8 cellular contexts compared by ENCODE assay signal in the genomic region with DNA sequence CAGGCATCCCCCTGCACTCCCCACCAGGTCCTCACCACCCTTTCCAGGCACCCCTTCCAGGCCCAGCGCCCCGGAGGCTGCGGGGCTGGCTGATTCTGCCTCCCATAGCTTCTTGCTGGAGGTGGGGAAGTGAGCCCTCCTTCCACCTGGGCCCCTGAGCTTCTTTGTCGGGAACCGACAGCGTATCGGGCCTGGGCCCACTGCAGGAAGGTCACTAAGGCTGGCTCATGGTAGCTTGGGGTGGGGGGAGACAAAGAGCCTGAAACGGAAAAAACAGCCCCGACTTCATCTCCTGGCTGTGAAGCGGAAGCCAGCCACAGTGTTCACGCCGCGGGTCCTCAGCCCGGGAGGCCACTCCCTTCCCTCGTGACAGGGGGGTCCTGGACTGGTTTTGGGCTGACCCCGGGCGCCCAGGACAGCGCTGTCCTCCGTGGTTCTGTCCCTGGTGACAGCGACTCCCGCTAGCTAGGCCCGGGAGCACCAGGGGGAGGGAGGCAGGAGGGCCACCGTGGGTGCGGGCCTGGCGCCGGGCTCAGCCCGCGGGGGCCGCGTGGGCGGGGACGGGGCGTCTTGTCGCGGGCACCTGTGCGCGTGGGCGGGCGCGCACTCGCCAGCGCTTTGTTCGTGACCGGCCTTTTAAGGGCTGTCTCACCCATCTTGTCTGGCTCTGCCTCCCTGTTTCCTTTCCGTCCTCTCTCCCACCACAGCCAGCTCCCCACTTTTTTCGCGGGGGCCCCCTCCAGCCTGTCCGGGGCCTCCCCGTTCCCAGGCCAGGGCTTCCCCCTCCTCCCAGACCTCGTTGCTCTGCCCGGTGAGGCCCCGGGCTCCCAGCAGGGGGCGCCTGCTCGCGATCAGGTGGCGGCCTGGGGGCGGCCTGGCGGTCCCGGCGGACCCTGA.
DNase-seq lines count a peak whose midpoint lies in the region; ATAC-seq, FAIRE-seq and TF ChIP-seq lines count a peak whose summit lies in the region.

No MANE protein-coding gene starts in this region.

- TF ChIP-seq CTCF in astrocyte (IDR thresholded peaks at IDR 0.05; ENCODE audit: insufficient read depth, low read depth, low read length) (peak; percentile 22), smooth muscle cell (IDR thresholded peaks at IDR 0.05; ENCODE audit: borderline replicate concordance, insufficient read depth, poor library complexity, severe bottlenecking) (peak; percentile 76)

- H3K4me2 ChIP-seq in astrocyte (ENCODE audit: low read length): peak overlapping the region; percentile 83
- peak overlapping the region; percentile 83 for H3K4me2 ChIP-seq in smooth muscle cell

- 36% methylated on average over 50 of the region's 60 CpGs for WGBS in smooth muscle cell (ENCODE audit: low lambda C conversion rate)

- H3K9ac ChIP-seq in astrocyte (ENCODE audit: low read length) (peak overlapping the region; percentile 41), iPS-15b (ENCODE audit: low read depth, low read length) (peak overlapping the region; percentile 37), smooth muscle cell (ENCODE audit: low read depth) (no peak overlapping the region)

- H3K27ac ChIP-seq in astrocyte (ENCODE audit: low read depth, low read length): no peak overlapping the region
- H3K27ac ChIP-seq in smooth muscle cell (ENCODE audit: low read depth): no peak overlapping the region

- peaks cover 4% of the 10 kb centered on the region for H3F3A ChIP-seq in smooth muscle cell (ENCODE audit: low read depth)

- peak; percentile 70 for DNase-seq in GM19239 (ENCODE audit: insufficient read length, low spot score)
- DNase-seq in T-helper 1 cell: peak; percentile 55 to 72 (median 67)
- DNase-seq in astrocyte (ENCODE audit: low read depth): no peak
- DNase-seq in smooth muscle cell (lab: John Stamatoyannopoulos, UW; ENCODE audit: unreplicated experiment): peak; percentile 4
- DNase-seq in NCI-H2081 treated with DMSO at 0.1 percent for 48 hours (lab: John Stamatoyannopoulos, UW): no peak
- DNase-seq in HCEC 1CT: no peak

- peak; percentile 73 for FAIRE-seq in GM19239 (lab: Jason Lieb, UNC)
- no peak for FAIRE-seq in astrocyte (lab: Jason Lieb, UNC)

- H3K4me1 ChIP-seq in astrocyte (ENCODE audit: insufficient read depth, low read length) (peaks cover 19% of the 10 kb centered on the region), iPS-15b (ENCODE audit: control insufficient read depth, insufficient read depth, low read length) (peaks cover 11% of the 10 kb centered on the region), smooth muscle cell (ENCODE audit: low read depth) (peaks cover 15% of the 10 kb centered on the region)

- no peak overlapping the region for H3K4me3 Mint-ChIP-seq in astrocyte (ENCODE audit: unreplicated experiment)

- H3K4me3 ChIP-seq in astrocyte (ENCODE audit: insufficient read depth, low read depth, low read length) (peak overlapping the region; percentile 44), iPS-15b (ENCODE audit: low read depth, low read length) (peak overlapping the region; percentile 49), smooth muscle cell (peak overlapping the region; percentile 43)

- peak overlapping the region; percentile 63 for H2AFZ ChIP-seq in astrocyte (ENCODE audit: low read depth, low read length)
- no peak overlapping the region for H2AFZ ChIP-seq in smooth muscle cell (ENCODE audit: low read depth)

- H3K79me2 ChIP-seq in astrocyte (ENCODE audit: insufficient read depth, low read length) (no peaks in the 10 kb centered on the region), smooth muscle cell (ENCODE audit: low read depth) (no peaks in the 10 kb centered on the region)

- peaks cover 17% of the 10 kb centered on the region for H3K4me1 Mint-ChIP-seq in astrocyte (ENCODE audit: low read depth, unreplicated experiment)

- no peak for ATAC-seq in HG02852 (IDR thresholded peaks at IDR 0.05; ENCODE audit: unreplicated experiment)

- peaks cover 24% of the 10 kb centered on the region for H3K36me3 Mint-ChIP-seq in astrocyte (ENCODE audit: low read depth, unreplicated experiment)

- H3K9me3 Mint-ChIP-seq in astrocyte (ENCODE audit: unreplicated experiment): no peaks in the 10 kb centered on the region

- no peaks in the 10 kb centered on the region for H3K9me3 ChIP-seq in astrocyte (ENCODE audit: insufficient read depth, low read depth, low read length)
- H3K9me3 ChIP-seq in iPS-15b (ENCODE audit: control insufficient read depth, insufficient read depth, low read length): no peaks in the 10 kb centered on the region
- H3K9me3 ChIP-seq in smooth muscle cell (replicated peaks; ENCODE audit: low read depth): no peaks in the 10 kb centered on the region

- H3K36me3 ChIP-seq in astrocyte (ENCODE audit: insufficient read depth, low read length) (no peaks in the 10 kb centered on the region), iPS-15b (ENCODE audit: control insufficient read depth, insufficient read depth, low read length) (peaks cover 4% of the 10 kb centered on the region), smooth muscle cell (ENCODE audit: low read depth) (no peaks in the 10 kb centered on the region)

- peak overlapping the region; percentile 26 for H3K27ac Mint-ChIP-seq in astrocyte (ENCODE audit: unreplicated experiment)

- no peaks in the 10 kb centered on the region for H4K20me1 ChIP-seq in astrocyte (ENCODE audit: insufficient read depth, low read length)
- no peaks in the 10 kb centered on the region for H4K20me1 ChIP-seq in smooth muscle cell (ENCODE audit: low read depth)

- peaks cover 12% of the 10 kb centered on the region for H3K27me3 Mint-ChIP-seq in astrocyte (ENCODE audit: low read depth, unreplicated experiment)

- H3K27me3 ChIP-seq in astrocyte (ENCODE audit: insufficient read depth, low read length) (no peaks in the 10 kb centered on the region), iPS-15b (ENCODE audit: control insufficient read depth, insufficient read depth, low read length) (no peaks in the 10 kb centered on the region), smooth muscle cell (ENCODE audit: low read depth) (no peaks in the 10 kb centered on the region)

Comparison
In these comparisons a context has a peak if more than half of its experiments do, and no peak if none do; other contexts are left out.
1. DNase-seq: peak in GM19239 (single experiment), T-helper 1 cell (5 of 5) and smooth muscle cell (single experiment); none in astrocyte (single experiment), NCI-H2081 treated with DMSO at 0.1 percent for 48 hours (single experiment) and HCEC 1CT (single experiment).
2. Peak in every context shown above with its lines, with median percentiles within 50 percentile points of each other: H3K4me3 ChIP-seq.